In the genomic region with DNA sequence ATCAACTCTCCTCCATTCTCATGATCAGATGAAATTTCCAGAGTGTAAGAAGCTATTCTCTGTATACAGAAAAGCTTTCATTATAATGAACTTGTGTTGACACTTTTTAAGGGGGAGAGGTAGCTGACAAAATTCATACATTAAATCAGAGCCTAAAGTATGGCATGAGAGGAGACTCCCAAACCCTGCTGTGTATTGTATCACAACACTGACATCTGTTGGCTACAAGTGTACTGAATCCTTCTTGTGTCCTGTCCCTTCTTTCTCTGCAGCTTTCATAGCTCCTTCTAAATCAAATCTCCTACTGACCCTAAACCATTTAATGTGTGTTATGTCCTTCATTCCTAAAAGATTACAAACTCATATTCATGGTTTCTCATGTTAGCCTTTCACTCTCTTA, we compare ENCODE assay signal across 8 cellular contexts.
DNase-seq lines count a peak whose midpoint lies in the region; ATAC-seq and TF ChIP-seq lines count a peak whose summit lies in the region.

No MANE protein-coding gene starts in this region.

- no peak overlapping the region for H3K27ac ChIP-seq in WERI-Rb-1

- no peaks in the 10 kb centered on the region for H3K9me3 Mint-ChIP-seq in stimulated activated naive CD8-positive, alpha-beta T cell treated with anti-CD3 and anti-CD28 coated beads, Interleukin-15, amount 100 ng/mL, for 72 hours

- peak; percentile 69 for TF ChIP-seq CTCF in WERI-Rb-1 (IDR thresholded peaks at IDR 0.05; ENCODE audit: low read depth, low read length)

- H3K9me3 ChIP-seq in WERI-Rb-1 (ENCODE audit: severe bottlenecking): no peaks in the 10 kb centered on the region

- DNase-seq in stimulated activated naive CD8-positive, alpha-beta T cell treated with anti-CD3 and anti-CD28 coated beads, Interleukin-15, amount 100 ng/mL, for 72 hours: no peak
- DNase-seq in stimulated activated naive CD8-positive, alpha-beta T cell treated with anti-CD3 and anti-CD28 coated beads, Interleukin-15, Interleukin-2, amounts not matched to agents 100 U/mL and 50 U/mL, for 24 hours: no peak
- peak; percentile 67 for DNase-seq in NCI-H1105 treated with DMSO at 0.1 percent for 48 hours (lab: John Stamatoyannopoulos, UW)
- DNase-seq in WERI-Rb-1: peak; percentile 10
- peak; percentile 45 for DNase-seq in iPS-NIHi11 (ENCODE audit: low spot score)

- H3K4me3 Mint-ChIP-seq in stimulated activated naive CD8-positive, alpha-beta T cell treated with anti-CD3 and anti-CD28 coated beads, Interleukin-15, amount 100 ng/mL, for 72 hours: no peak overlapping the region

- H3K27ac Mint-ChIP-seq in stimulated activated naive CD8-positive, alpha-beta T cell treated with anti-CD3 and anti-CD28 coated beads, Interleukin-15, amount 100 ng/mL, for 72 hours: no peak overlapping the region

- H3K36me3 ChIP-seq in WERI-Rb-1: no peaks in the 10 kb centered on the region

- ATAC-seq in stimulated activated naive CD8-positive, alpha-beta T cell treated with anti-CD3 and anti-CD28 coated beads, Interleukin-15, amount 100 ng/mL, for 72 hours: peak; percentile 70
- ATAC-seq in stimulated activated naive CD8-positive, alpha-beta T cell treated with anti-CD3 and anti-CD28 coated beads, Interleukin-15, Interleukin-2, amounts not matched to agents 100 U/mL and 50 U/mL, for 24 hours: no peak
- ATAC-seq in HG03025 (IDR thresholded peaks at IDR 0.05; ENCODE audit: low FRiP score, unreplicated experiment) (no peak), HG02981 (IDR thresholded peaks at IDR 0.05; ENCODE audit: unreplicated experiment) (no peak), GM21528 (IDR thresholded peaks at IDR 0.05; ENCODE audit: low FRiP score, unreplicated experiment) (no peak)

- H3K4me3 ChIP-seq in WERI-Rb-1 (ENCODE audit: low read depth, low read length): no peak overlapping the region

- no peaks in the 10 kb centered on the region for H3K4me1 Mint-ChIP-seq in stimulated activated naive CD8-positive, alpha-beta T cell treated with anti-CD3 and anti-CD28 coated beads, Interleukin-15, amount 100 ng/mL, for 72 hours

- peaks cover 16% of the 10 kb centered on the region for H3K27me3 Mint-ChIP-seq in stimulated activated naive CD8-positive, alpha-beta T cell treated with anti-CD3 and anti-CD28 coated beads, Interleukin-15, amount 100 ng/mL, for 72 hours

- H3K27me3 ChIP-seq in WERI-Rb-1 (ENCODE audit: insufficient read depth, low read depth, severe bottlenecking): no peaks in the 10 kb centered on the region

Comparison
In these comparisons a context has a peak if more than half of its experiments do, and no peak if none do; other contexts are left out.
1. DNase-seq: peak in NCI-H1105 treated with DMSO at 0.1 percent for 48 hours (single experiment), WERI-Rb-1 (single experiment) and iPS-NIHi11 (single experiment); none in stimulated activated naive CD8-positive, alpha-beta T cell treated with anti-CD3 and anti-CD28 coated beads, Interleukin-15, amount 100 ng/mL, for 72 hours (0 of 2) and stimulated activated naive CD8-positive, alpha-beta T cell treated with anti-CD3 and anti-CD28 coated beads, Interleukin-15, Interleukin-2, amounts not matched to agents 100 U/mL and 50 U/mL, for 24 hours (single experiment).